In the genomic region with DNA sequence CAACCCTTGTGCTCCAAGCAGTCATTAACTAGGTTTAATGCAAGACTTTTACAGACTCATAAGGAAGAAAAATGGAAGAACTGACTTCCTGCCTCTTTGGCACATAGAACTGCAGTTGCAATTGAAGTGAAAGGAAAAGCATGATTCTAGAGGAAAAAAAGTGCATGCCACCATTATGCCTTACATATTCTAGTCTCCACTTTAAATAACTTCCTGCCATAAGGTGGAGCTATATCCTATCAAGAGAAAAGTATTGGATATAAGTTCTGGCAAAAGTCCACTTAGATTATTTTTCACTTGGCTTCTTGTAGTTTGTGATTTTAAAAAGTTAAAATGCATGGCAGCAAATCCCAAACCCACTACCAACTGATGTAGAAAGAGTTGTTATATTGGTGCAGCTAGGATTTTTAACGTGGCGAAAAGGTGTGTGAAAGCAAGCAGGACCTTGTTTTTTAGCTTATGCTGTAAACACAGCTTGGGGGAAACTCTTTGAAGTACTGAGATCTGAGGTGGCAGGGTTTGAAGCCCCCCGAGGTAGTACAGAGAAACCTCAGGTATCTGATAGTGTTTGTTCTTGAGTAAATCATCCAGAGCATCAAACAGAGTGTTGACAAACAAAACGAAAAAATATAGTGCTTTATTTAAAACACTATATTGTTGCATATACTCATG, we compare ENCODE assay signal across 8 cellular contexts.
DNase-seq lines count a peak whose midpoint lies in the region; ATAC-seq and TF ChIP-seq lines count a peak whose summit lies in the region.

No MANE protein-coding gene starts in this region.

- TF ChIP-seq CTCF in progenitor cell of endocrine pancreas (IDR thresholded peaks at IDR 0.05; ENCODE audit: unreplicated experiment): peak; percentile 52

- H3K27ac Mint-ChIP-seq in progenitor cell of endocrine pancreas: no peak overlapping the region
- no peak overlapping the region for H3K27ac Mint-ChIP-seq in stimulated activated memory B cell treated with anti-CD40 and anti-IgM and Interleukin-4, amounts not matched to agents 10 μg/mL and 1 μg/mL and 100 μg/mL, for 72 hours

- no peaks in the 10 kb centered on the region for H3K36me3 Mint-ChIP-seq in progenitor cell of endocrine pancreas (ENCODE audit: insufficient read depth)
- H3K36me3 Mint-ChIP-seq in stimulated activated memory B cell treated with anti-CD40 and anti-IgM and Interleukin-4, amounts not matched to agents 10 μg/mL and 1 μg/mL and 100 μg/mL, for 72 hours: no peaks in the 10 kb centered on the region

- no peak for ATAC-seq in HG03521 (IDR thresholded peaks at IDR 0.05; ENCODE audit: unreplicated experiment)
- no peak for ATAC-seq in stimulated activated memory B cell treated with anti-CD40 and anti-IgM and Interleukin-4, amounts not matched to agents 10 μg/mL and 1 μg/mL and 100 μg/mL, for 72 hours

- no peaks in the 10 kb centered on the region for H3K9me3 Mint-ChIP-seq in progenitor cell of endocrine pancreas (ENCODE audit: low read depth)
- H3K9me3 Mint-ChIP-seq in stimulated activated memory B cell treated with anti-CD40 and anti-IgM and Interleukin-4, amounts not matched to agents 10 μg/mL and 1 μg/mL and 100 μg/mL, for 72 hours: no peaks in the 10 kb centered on the region

- H3K4me3 Mint-ChIP-seq in progenitor cell of endocrine pancreas (ENCODE audit: low read depth): no peak overlapping the region
- H3K4me3 Mint-ChIP-seq in stimulated activated memory B cell treated with anti-CD40 and anti-IgM and Interleukin-4, amounts not matched to agents 10 μg/mL and 1 μg/mL and 100 μg/mL, for 72 hours: no peak overlapping the region

- no peaks in the 10 kb centered on the region for H3K4me1 Mint-ChIP-seq in progenitor cell of endocrine pancreas (ENCODE audit: low read depth)
- H3K4me1 Mint-ChIP-seq in stimulated activated memory B cell treated with anti-CD40 and anti-IgM and Interleukin-4, amounts not matched to agents 10 μg/mL and 1 μg/mL and 100 μg/mL, for 72 hours: no peaks in the 10 kb centered on the region

- H3K27me3 Mint-ChIP-seq in progenitor cell of endocrine pancreas: no peaks in the 10 kb centered on the region
- no peaks in the 10 kb centered on the region for H3K27me3 Mint-ChIP-seq in stimulated activated memory B cell treated with anti-CD40 and anti-IgM and Interleukin-4, amounts not matched to agents 10 μg/mL and 1 μg/mL and 100 μg/mL, for 72 hours

- DNase-seq in NCI-H1417 (lab: John Stamatoyannopoulos, UW) (peak in 2 of 3 experiments; percentile 1 to 62), NCI-H1417 treated with DMSO at 0.1 percent for 48 hours (lab: John Stamatoyannopoulos, UW) (no peak), NCI-H748 (lab: John Stamatoyannopoulos, UW; ENCODE audit: unreplicated experiment) (peak; percentile 66), epidermal melanocyte (ENCODE audit: insufficient read length, low spot score) (peak; percentile 20), progenitor cell of endocrine pancreas (ENCODE audit: low spot score, unreplicated experiment) (no peak), NCI-H146 treated with DMSO at 0.1 percent for 48 hours (lab: John Stamatoyannopoulos, UW; ENCODE audit: unreplicated experiment) (no peak)

Comparison
In these comparisons a context has a peak if more than half of its experiments do, and no peak if none do; other contexts are left out.
1. DNase-seq: peak in NCI-H1417 (2 of 3), NCI-H748 (single experiment) and epidermal melanocyte (single experiment); none in NCI-H1417 treated with DMSO at 0.1 percent for 48 hours (single experiment), progenitor cell of endocrine pancreas (single experiment) and NCI-H146 treated with DMSO at 0.1 percent for 48 hours (single experiment).